ENCODE assay signal across 1 cellular context in genomic region chr3:32127219-32127826, GRCh38.
TF ChIP-seq lines count a peak whose summit lies in the region.

No MANE protein-coding gene starts in this region.

TF ChIP-seq in HepG2, 621 proteins besides CTCF, POLR2A, EP300 and RAD21 (continued from another document):
- TF ChIP-seq ZNF800 (CRISPR knock-in tag; IDR thresholded peaks at IDR 0.05) = no peak
- no peak for TF ChIP-seq ZBTB1 (CRISPR knock-in tag; IDR thresholded peaks at IDR 0.05; ENCODE audit: borderline replicate concordance)
- no peak for TF ChIP-seq ZNF672 (CRISPR knock-in tag; IDR thresholded peaks at IDR 0.05)
- TF ChIP-seq HNF4A (CRISPR knock-in tag; IDR thresholded peaks at IDR 0.05) = peak; percentile 31
- no peak for TF ChIP-seq ZXDC (CRISPR knock-in tag; IDR thresholded peaks at IDR 0.05)
- TF ChIP-seq PCBP2 (optimal IDR thresholded peaks at IDR 0.05; ENCODE audit: low read depth, low read length, poor library complexity, severe bottlenecking) = no peak
- TF ChIP-seq CSRNP1 (CRISPR knock-in tag; IDR thresholded peaks at IDR 0.05) = no peak
TF ChIP-seq in HepG2: peak in this region for 1.
